Comparison of ENCODE assay signal across 9 cellular contexts in the genomic region with DNA sequence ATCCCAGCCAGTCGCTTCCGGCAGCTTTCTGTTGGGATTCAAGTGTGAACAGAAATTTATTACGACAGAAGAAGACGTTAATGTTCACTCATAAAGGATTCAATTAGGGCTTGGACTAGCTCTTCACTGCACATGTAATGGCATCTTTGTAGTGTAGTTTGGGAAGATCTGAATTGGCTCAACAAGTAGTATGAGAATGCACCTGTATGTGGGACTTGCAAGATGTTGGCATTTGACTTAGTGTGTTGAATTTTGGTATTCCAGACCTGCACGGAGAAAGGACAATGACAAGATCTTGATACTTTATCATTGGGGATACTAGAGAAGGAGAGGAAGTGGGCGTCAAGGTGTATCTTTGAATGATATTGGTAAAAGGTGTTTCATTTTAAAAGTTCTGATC. TPM values are rescaled to one million over a fixed set of nuclear protein-coding genes. Genes with fewer than 3 reads are reported as not detected.
A peak's percentile ranks its signal among the peaks of the same experiment; 100 is the strongest.
DNase-seq lines count a peak whose midpoint lies in the region; ATAC-seq and TF ChIP-seq lines count a peak whose summit lies in the region.
"Had no signal": no experiment of that assay in that cellular context is flagged by ENCODE, and none has a peak within 500 bp of the region (broad histone marks: within the 10 kb centered on the region; RNA-seq: fewer than 3 reads in every experiment).

No MANE protein-coding gene starts in this region.

- TF ChIP-seq POLR2A in heart left ventricle (IDR thresholded peaks at IDR 0.05) (no peak), vagina (IDR thresholded peaks at IDR 0.05) (no peak)

- ATAC-seq in heart left ventricle = no peak
- ATAC-seq in HG02973 (IDR thresholded peaks at IDR 0.05; ENCODE audit: unreplicated experiment) = no peak
- no peak for ATAC-seq in HG03196 (IDR thresholded peaks at IDR 0.05; ENCODE audit: unreplicated experiment)

- no peaks in the 10 kb centered on the region for H3K9me3 ChIP-seq in heart left ventricle
- H3K9me3 ChIP-seq in mesodermal cell (ENCODE audit: control insufficient read depth, low read length) = peaks cover 3% of the 10 kb centered on the region
- no peaks in the 10 kb centered on the region for H3K9me3 ChIP-seq in vagina

- WGBS in heart left ventricle, 4 donors = 12 to 16% (median 14%) methylated on average over 6 of the region's 6 CpGs
- 13 to 23% methylated on average over 3 to 4 of the region's 6 CpGs for WGBS in mesodermal cell (ENCODE audit: insufficient coverage in 2 of 2), 2 experiments

- H3K4me1 ChIP-seq in heart left ventricle (peaks cover 0 to 33% (median 18%) of the 10 kb centered on the region in 12 donors), mesodermal cell (ENCODE audit: control insufficient read depth, insufficient read depth, low read length, poor library complexity, severe bottlenecking) (peaks cover 5% of the 10 kb centered on the region), vagina (peaks cover 28% of the 10 kb centered on the region)

- in situ Hi-C loops in brain microvascular endothelial cell (cut with HindIII; ENCODE audit: low pct_ligation_motif_present, low sequenced_read_pairs) = no loop called here

- intact Hi-C loops in heart left ventricle (cut with DNase I) = loop anchor here in 1 of 10 donors (10.0 kb wide), 1 partner anchor 61 kb away; no protein-coding TSS in a partner anchor
- intact Hi-C loops in cardiac septum (cut with DNase I) = no loop called here
- intact Hi-C loops in vagina (cut with DNase I) = no loop called here

- H3K27ac ChIP-seq in heart left ventricle = peak overlapping the region in 9 of 12 donors; percentile 76 to 93 (median 84)
- H3K27ac ChIP-seq in brain microvascular endothelial cell = peak overlapping the region; percentile 80
- peak overlapping the region; percentile 95 for H3K27ac ChIP-seq in mesodermal cell (ENCODE audit: low read depth, low read length, severe bottlenecking)
- H3K27ac ChIP-seq in vagina = peak overlapping the region; percentile 81

- H3K4me3 ChIP-seq in heart left ventricle (peak overlapping the region; percentile 66 to 98 (median 88)), brain microvascular endothelial cell (ENCODE audit: low read depth, low read length) (peak overlapping the region; percentile 75), mesodermal cell (ENCODE audit: extremely low read depth, insufficient read depth, low read length, poor library complexity, severe bottlenecking) (peak overlapping the region; percentile 96), vagina (peak overlapping the region; percentile 72 to 99)

- DNase-seq in heart left ventricle (no peak), cardiac septum (ENCODE audit: low spot score) (no peak), brain microvascular endothelial cell (no peak), vagina (ENCODE audit: extremely low spot score in 2 of 2) (no peak), NCI-H1694 (lab: John Stamatoyannopoulos, UW) (no peak)
- DNase-seq: NCI-H2081 had no signal

- H3K27me3 ChIP-seq in heart left ventricle (no peaks in the 10 kb centered on the region), brain microvascular endothelial cell (replicated peaks) (no peaks in the 10 kb centered on the region), vagina (no peaks in the 10 kb centered on the region)

- peaks cover 0 to 40% (median 37%) of the 10 kb centered on the region in 9 donors for H3K36me3 ChIP-seq in heart left ventricle
- peaks cover 29% of the 10 kb centered on the region for H3K36me3 ChIP-seq in brain microvascular endothelial cell (replicated peaks)
- H3K36me3 ChIP-seq in mesodermal cell (ENCODE audit: control insufficient read depth, insufficient read depth, low read length) = peaks cover 37% of the 10 kb centered on the region
- peaks cover 0 to 24% of the 10 kb centered on the region in 2 donors for H3K36me3 ChIP-seq in vagina

- TF ChIP-seq CTCF in heart left ventricle (IDR thresholded peaks at IDR 0.05) = no peak
- TF ChIP-seq CTCF in brain microvascular endothelial cell (IDR thresholded peaks at IDR 0.05; ENCODE audit: low read depth, low read length, missing control alignments) = no peak
- TF ChIP-seq CTCF in vagina (IDR thresholded peaks at IDR 0.05) = no peak

RNA-seq across cellular contexts. Expression of gene PSMD11, which starts 1.2 kb away (rescaled TPM):
- total RNA-seq in heart left ventricle = 10 to 100 TPM; 52.7 to 94.8 (median 78.9) TPM
- polyA plus RNA-seq in heart left ventricle = 10 to 100 TPM; 63.1 to 66.7 TPM
- 81.7 TPM for total RNA-seq in cardiac septum
- polyA plus RNA-seq in mesodermal cell (2013, experiment 1 of 2) = 87.2 TPM
- 87.4 TPM for polyA plus RNA-seq in mesodermal cell (2013, experiment 2 of 2)
- 46.9 TPM for total RNA-seq in vagina

RNA-seq across cellular contexts. Expression of gene CDK5R1, which starts 41.3 kb away (rescaled TPM):
- total RNA-seq in heart left ventricle = 1 to 10 TPM in 8 of 9 donors, under 1 TPM in 1; 1.00 to 2.9 (median 1.5) TPM
- 1 to 10 TPM in 1 of 2 donors, under 1 TPM in 1; 0.57 to 2.0 TPM for polyA plus RNA-seq in heart left ventricle
- total RNA-seq in cardiac septum = 1.5 TPM
- polyA plus RNA-seq in mesodermal cell (2013, experiment 1 of 2) = 6.6 TPM
- polyA plus RNA-seq in mesodermal cell (2013, experiment 2 of 2) = 4.0 TPM
- 4.9 TPM for total RNA-seq in vagina
